ENCODE assay signal across 18 cellular contexts in genomic region chr2:77513191-77513590, GRCh38. TPM values are rescaled to one million over a fixed set of nuclear protein-coding genes. Genes with fewer than 3 reads are reported as not detected.
DNase-seq lines count a peak whose midpoint lies in the region; ATAC-seq, FAIRE-seq and TF ChIP-seq lines count a peak whose summit lies in the region.
"Had no signal": no experiment of that assay in that cellular context is flagged by ENCODE, and none has a peak within 500 bp of the region (broad histone marks: within the 10 kb centered on the region; RNA-seq: fewer than 3 reads in every experiment).

No MANE protein-coding gene starts in this region.

- H3K9me3 Mint-ChIP-seq in astrocyte (ENCODE audit: unreplicated experiment): no peaks in the 10 kb centered on the region
- H3K9me3 Mint-ChIP-seq in activated T-helper 17 cell treated with anti-CD3 and anti-CD28 coated beads, Interleukin-2, amount 50 U/mL, for 72 hours: peaks cover 2% of the 10 kb centered on the region

- no peak for FAIRE-seq in astrocyte (lab: Jason Lieb, UNC)
- FAIRE-seq: K562 had no signal

- peak; percentile 49 for DNase-seq in A172 (ENCODE audit: low spot score)
- DNase-seq in HT1080 (ENCODE audit: low read depth): peak; percentile 56
- DNase-seq in astrocyte (ENCODE audit: low read depth): peak; percentile 2
- peak; percentile 23 for DNase-seq in non-pigmented ciliary epithelial cell (ENCODE audit: low read depth)
- DNase-seq in effector CD4-positive, alpha-beta T cell: no peak
- DNase-seq in activated T-cell treated with anti-CD3 and anti-CD28 coated beads for 4 hours: no peak
- DNase-seq: 8988T, DMS153, NCI-H1092, NCI-H226, NCI-H69, PC-9 had no signal

- no peaks in the 10 kb centered on the region for H3K27me3 Mint-ChIP-seq in astrocyte (ENCODE audit: low read depth, unreplicated experiment)
- H3K27me3 Mint-ChIP-seq in activated T-helper 17 cell treated with anti-CD3 and anti-CD28 coated beads, Interleukin-2, amount 50 U/mL, for 72 hours: no peaks in the 10 kb centered on the region

- no peak overlapping the region for H3K4me3 Mint-ChIP-seq in astrocyte (ENCODE audit: unreplicated experiment)
- H3K4me3 Mint-ChIP-seq in activated T-helper 17 cell treated with anti-CD3 and anti-CD28 coated beads, Interleukin-2, amount 50 U/mL, for 72 hours: no peak overlapping the region

- no peak overlapping the region for H2AFZ ChIP-seq in astrocyte (ENCODE audit: low read depth, low read length)
- H2AFZ ChIP-seq: PC-9 had no signal

- H3K9ac ChIP-seq in astrocyte (ENCODE audit: low read length): peak overlapping the region; percentile 17

- H4K20me1 ChIP-seq in astrocyte (ENCODE audit: insufficient read depth, low read length): no peaks in the 10 kb centered on the region

- H3K36me3 Mint-ChIP-seq in astrocyte (ENCODE audit: low read depth, unreplicated experiment): no peaks in the 10 kb centered on the region
- H3K36me3 Mint-ChIP-seq in activated T-helper 17 cell treated with anti-CD3 and anti-CD28 coated beads, Interleukin-2, amount 50 U/mL, for 72 hours (ENCODE audit: low read depth): no peaks in the 10 kb centered on the region

- no peaks in the 10 kb centered on the region for H3K27me3 ChIP-seq in astrocyte (ENCODE audit: insufficient read depth, low read length)

- peak overlapping the region; percentile 49 for H3K27ac ChIP-seq in astrocyte (ENCODE audit: low read depth, low read length)
- H3K27ac ChIP-seq: C4-2B, HL-60, PC-9 had no signal

- no peak for ATAC-seq in activated T-helper 17 cell treated with anti-CD3 and anti-CD28 coated beads, Interleukin-2, amount 50 U/mL, for 72 hours (replicated peaks)
- no peak for ATAC-seq in HG02571 (IDR thresholded peaks at IDR 0.05; ENCODE audit: unreplicated experiment)
- ATAC-seq: K562, Right ventricle myocardium inferior had no signal

- H3K4me2 ChIP-seq in astrocyte (ENCODE audit: low read length): peak overlapping the region; percentile 69
- H3K4me2 ChIP-seq: PC-9 had no signal

- H3K36me3 ChIP-seq in astrocyte (ENCODE audit: insufficient read depth, low read length): no peaks in the 10 kb centered on the region

- H3K4me1 ChIP-seq in astrocyte (ENCODE audit: insufficient read depth, low read length): no peaks in the 10 kb centered on the region

- H3K79me2 ChIP-seq in astrocyte (ENCODE audit: insufficient read depth, low read length): no peaks in the 10 kb centered on the region

- TF ChIP-seq CTCF in astrocyte (IDR thresholded peaks at IDR 0.05; ENCODE audit: insufficient read depth, low read depth, low read length): no peak

- H3K4me3 ChIP-seq in astrocyte (ENCODE audit: insufficient read depth, low read depth, low read length): peak overlapping the region; percentile 12
- H3K4me3 ChIP-seq: K562, PC-9 had no signal

- H3K4me1 Mint-ChIP-seq in astrocyte (ENCODE audit: low read depth, unreplicated experiment): peaks cover 13% of the 10 kb centered on the region
- no peaks in the 10 kb centered on the region for H3K4me1 Mint-ChIP-seq in activated T-helper 17 cell treated with anti-CD3 and anti-CD28 coated beads, Interleukin-2, amount 50 U/mL, for 72 hours

- H3K9me3 ChIP-seq in astrocyte (ENCODE audit: insufficient read depth, low read depth, low read length): no peaks in the 10 kb centered on the region

- H3K27ac Mint-ChIP-seq in astrocyte (ENCODE audit: unreplicated experiment): peak overlapping the region; percentile 34
- H3K27ac Mint-ChIP-seq in activated T-helper 17 cell treated with anti-CD3 and anti-CD28 coated beads, Interleukin-2, amount 50 U/mL, for 72 hours: no peak overlapping the region

RNA-seq across cellular contexts. Expression of gene LRRTM4, which starts 9.0 kb away (rescaled TPM):
- 0.12 and 0.36 TPM in 2 replicates for total RNA-seq in A172 (2014; rRNA removed; shearing (Covaris generic))
- total RNA-seq in HT1080 (2014; rRNA removed; shearing (Covaris generic)): 0.03 TPM in 1 of 2 replicates, not detected in the other
- polyA plus RNA-seq in HT1080 (2015; cell fraction: cytosol; rRNA removed): 0.02 TPM in 1 of 2 replicates, not detected in the other
- 0.09 TPM in 1 of 2 replicates, not detected in the other for polyA plus RNA-seq in HT1080 (2015; cell fraction: nucleus; rRNA removed)
- total RNA-seq in astrocyte: 0.59 and 0.89 TPM in 2 replicates
- not detected for total RNA-seq in activated T-helper 17 cell treated with anti-CD3 and anti-CD28 coated beads, Interleukin-2, amount 50 U/mL, for 72 hours

Comparison
In these comparisons a context has a peak if more than half of its experiments do, and no peak if none do; other contexts are left out.
1. DNase-seq: peak in A172 (single experiment), HT1080 (single experiment), astrocyte (single experiment) and non-pigmented ciliary epithelial cell (single experiment); none in effector CD4-positive, alpha-beta T cell (single experiment) and activated T-cell treated with anti-CD3 and anti-CD28 coated beads for 4 hours (single experiment).